25 cellular contexts compared by ENCODE assay signal in the genomic region with DNA sequence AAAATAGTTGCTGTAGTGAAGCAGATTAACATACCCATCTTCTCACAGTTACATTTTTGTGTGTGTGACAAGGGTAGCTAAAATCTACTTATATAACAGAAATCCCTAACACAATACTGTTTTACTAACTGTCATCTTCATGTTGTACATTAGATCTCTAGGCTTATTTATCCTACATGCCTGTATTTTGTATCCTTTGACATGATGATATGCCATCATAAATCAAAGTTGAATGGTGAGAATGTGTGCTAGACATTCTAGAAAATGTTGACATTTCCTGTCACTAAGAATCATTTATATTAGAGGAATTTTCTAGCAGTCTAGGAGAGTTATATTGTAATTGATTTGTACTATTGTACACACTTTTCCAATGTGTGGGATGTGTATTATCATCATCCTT. TPM values are rescaled to one million over a fixed set of nuclear protein-coding genes. Genes with fewer than 3 reads are reported as not detected.
DNase-seq lines count a peak whose midpoint lies in the region; ATAC-seq, FAIRE-seq and TF ChIP-seq lines count a peak whose summit lies in the region.
"Had no signal": no experiment of that assay in that cellular context is flagged by ENCODE, and none has a peak within 500 bp of the region (broad histone marks: within the 10 kb centered on the region; RNA-seq: fewer than 3 reads in every experiment).

No MANE protein-coding gene starts in this region.

- H3K36me3 ChIP-seq in astrocyte (ENCODE audit: insufficient read depth, low read length): peaks cover 5% of the 10 kb centered on the region
- H3K36me3 ChIP-seq in uterus: no peaks in the 10 kb centered on the region
- H3K36me3 ChIP-seq: BLaER1 treated with 17β-estradiol and CSF1 and Interleukin-3, amounts not matched to agents 10 nM and 100 nM had no signal

- FAIRE-seq in HTR-8/SVneo (lab: Jason Lieb, UNC): peak; percentile 16
- FAIRE-seq in astrocyte (lab: Jason Lieb, UNC): peak; percentile 17
- FAIRE-seq: A549, D721Med, GM12891 had no signal

- DNase-seq in HTR-8/SVneo (ENCODE audit: insufficient read length, low spot score) (no peak), astrocyte (ENCODE audit: low read depth) (no peak), endothelial cell (ENCODE audit: low spot score) (no peak), DMS 273 treated with DMSO at 0.1 percent for 48 hours (lab: John Stamatoyannopoulos, UW) (no peak), A172 (ENCODE audit: low spot score) (no peak), uterus (no peak)
- DNase-seq: 8988T; AML-193; Caco-2; Calu3; CD4-positive, alpha-beta T cell; CD8-positive, alpha-beta T cell; DMS153; DMS53; DMS79; DND-41; EL; GDM1 had no signal

- H3K9ac ChIP-seq in astrocyte (ENCODE audit: low read length): no peak overlapping the region
- H3K9ac ChIP-seq: BLaER1 treated with 17β-estradiol and CSF1 and Interleukin-3, amounts not matched to agents 10 nM and 100 nM had no signal

- H3K4me3 Mint-ChIP-seq in astrocyte (ENCODE audit: unreplicated experiment) (no peak overlapping the region), endothelial cell (ENCODE audit: unreplicated experiment) (no peak overlapping the region)
- H3K4me3 Mint-ChIP-seq: B cell; CD4-positive, alpha-beta T cell; CD8-positive, alpha-beta T cell had no signal

- H3K27me3 ChIP-seq in astrocyte (ENCODE audit: insufficient read depth, low read length): no peaks in the 10 kb centered on the region
- no peaks in the 10 kb centered on the region for H3K27me3 ChIP-seq in uterus
- H3K27me3 ChIP-seq: BLaER1 treated with 17β-estradiol and CSF1 and Interleukin-3, amounts not matched to agents 10 nM and 100 nM had no signal

- H3K4me1 ChIP-seq in astrocyte (ENCODE audit: insufficient read depth, low read length) (no peaks in the 10 kb centered on the region), uterus (no peaks in the 10 kb centered on the region)
- H3K4me1 ChIP-seq: A549, Caco-2 had no signal

- H3K9me3 ChIP-seq in astrocyte (ENCODE audit: insufficient read depth, low read depth, low read length) (no peaks in the 10 kb centered on the region), uterus (no peaks in the 10 kb centered on the region)
- H3K9me3 ChIP-seq: A549; BLaER1 treated with 17β-estradiol and CSF1 and Interleukin-3, amounts not matched to agents 10 nM and 100 nM; Caco-2 had no signal

- H3K4me1 Mint-ChIP-seq in astrocyte (ENCODE audit: low read depth, unreplicated experiment) (peaks cover 2% of the 10 kb centered on the region), endothelial cell (ENCODE audit: unreplicated experiment) (peaks cover 3% of the 10 kb centered on the region)
- H3K4me1 Mint-ChIP-seq: B cell had no signal

- H3K4me3 ChIP-seq in astrocyte (ENCODE audit: insufficient read depth, low read depth, low read length) (no peak overlapping the region), uterus (no peak overlapping the region)
- H3K4me3 ChIP-seq: A549; BLaER1 treated with 17β-estradiol and CSF1 and Interleukin-3, amounts not matched to agents 10 nM and 100 nM had no signal

- TF ChIP-seq CTCF in astrocyte (IDR thresholded peaks at IDR 0.05; ENCODE audit: insufficient read depth, low read depth, low read length) (no peak), endothelial cell (IDR thresholded peaks at IDR 0.05; ENCODE audit: unreplicated experiment) (no peak), uterus (IDR thresholded peaks at IDR 0.05) (no peak)

- H3K36me3 Mint-ChIP-seq in astrocyte (ENCODE audit: low read depth, unreplicated experiment) (no peaks in the 10 kb centered on the region), endothelial cell (ENCODE audit: low read depth, unreplicated experiment) (peaks cover 12% of the 10 kb centered on the region)
- H3K36me3 Mint-ChIP-seq: CD8-positive, alpha-beta T cell had no signal

- no peak overlapping the region for H2AFZ ChIP-seq in astrocyte (ENCODE audit: low read depth, low read length)

- intact Hi-C loops in uterus (cut with DNase I; ENCODE audit: low total_unique reads): no loop called here

- H3K27me3 Mint-ChIP-seq in astrocyte (ENCODE audit: low read depth, unreplicated experiment) (no peaks in the 10 kb centered on the region), endothelial cell (ENCODE audit: unreplicated experiment) (no peaks in the 10 kb centered on the region)
- H3K27me3 Mint-ChIP-seq: B cell; CD4-positive, alpha-beta T cell had no signal

- H3K27ac ChIP-seq in astrocyte (ENCODE audit: low read depth, low read length) (no peak overlapping the region), uterus (no peak overlapping the region)
- H3K27ac ChIP-seq: A549; BLaER1 treated with 17β-estradiol and CSF1 and Interleukin-3, amounts not matched to agents 10 nM and 100 nM; C4-2B had no signal

- no peak for ATAC-seq in GM19035 (IDR thresholded peaks at IDR 0.05; ENCODE audit: unreplicated experiment)
- ATAC-seq: A549; CD8-positive, alpha-beta T cell had no signal

- no peak for TF ChIP-seq POLR2A in uterus (IDR thresholded peaks at IDR 0.05)

- no peaks in the 10 kb centered on the region for H4K20me1 ChIP-seq in astrocyte (ENCODE audit: insufficient read depth, low read length)
- H4K20me1 ChIP-seq: BLaER1 treated with 17β-estradiol and CSF1 and Interleukin-3, amounts not matched to agents 10 nM and 100 nM had no signal

- no peaks in the 10 kb centered on the region for H3K79me2 ChIP-seq in astrocyte (ENCODE audit: insufficient read depth, low read length)

- no peaks in the 10 kb centered on the region for H3K9me3 Mint-ChIP-seq in astrocyte (ENCODE audit: unreplicated experiment)
- no peaks in the 10 kb centered on the region for H3K9me3 Mint-ChIP-seq in endothelial cell (ENCODE audit: unreplicated experiment)
- H3K9me3 Mint-ChIP-seq: CD4-positive, alpha-beta T cell; CD8-positive, alpha-beta T cell had no signal

- no peak overlapping the region for H3K4me2 ChIP-seq in astrocyte (ENCODE audit: low read length)
- H3K4me2 ChIP-seq: A549; BLaER1 treated with 17β-estradiol and CSF1 and Interleukin-3, amounts not matched to agents 10 nM and 100 nM had no signal

- H3K27ac Mint-ChIP-seq in astrocyte (ENCODE audit: unreplicated experiment) (no peak overlapping the region), endothelial cell (ENCODE audit: unreplicated experiment) (peak overlapping the region; percentile 75)
- H3K27ac Mint-ChIP-seq: B cell; CD4-positive, alpha-beta T cell; CD8-positive, alpha-beta T cell had no signal

RNA-seq across cellular contexts. Expression of a gene that starts 21.5 kb away (rescaled TPM):
- total RNA-seq in astrocyte (4.3 and 6.5 TPM in 2 replicates), endothelial cell (ENCODE audit: unreplicated experiment) (129 TPM), uterus (100 to 1,000 TPM in 2 of 4 donors, 10 to 100 TPM in 2; 50.0 to 182 (median 104) TPM)
- total RNA-seq in A172 (2014; rRNA removed; shearing (Covaris generic)): 0.05 and 2.3 TPM in 2 replicates
- total RNA-seq: Caco-2 had no signal
